Comparison of ENCODE assay signal across 1 cellular context in the genomic region with DNA sequence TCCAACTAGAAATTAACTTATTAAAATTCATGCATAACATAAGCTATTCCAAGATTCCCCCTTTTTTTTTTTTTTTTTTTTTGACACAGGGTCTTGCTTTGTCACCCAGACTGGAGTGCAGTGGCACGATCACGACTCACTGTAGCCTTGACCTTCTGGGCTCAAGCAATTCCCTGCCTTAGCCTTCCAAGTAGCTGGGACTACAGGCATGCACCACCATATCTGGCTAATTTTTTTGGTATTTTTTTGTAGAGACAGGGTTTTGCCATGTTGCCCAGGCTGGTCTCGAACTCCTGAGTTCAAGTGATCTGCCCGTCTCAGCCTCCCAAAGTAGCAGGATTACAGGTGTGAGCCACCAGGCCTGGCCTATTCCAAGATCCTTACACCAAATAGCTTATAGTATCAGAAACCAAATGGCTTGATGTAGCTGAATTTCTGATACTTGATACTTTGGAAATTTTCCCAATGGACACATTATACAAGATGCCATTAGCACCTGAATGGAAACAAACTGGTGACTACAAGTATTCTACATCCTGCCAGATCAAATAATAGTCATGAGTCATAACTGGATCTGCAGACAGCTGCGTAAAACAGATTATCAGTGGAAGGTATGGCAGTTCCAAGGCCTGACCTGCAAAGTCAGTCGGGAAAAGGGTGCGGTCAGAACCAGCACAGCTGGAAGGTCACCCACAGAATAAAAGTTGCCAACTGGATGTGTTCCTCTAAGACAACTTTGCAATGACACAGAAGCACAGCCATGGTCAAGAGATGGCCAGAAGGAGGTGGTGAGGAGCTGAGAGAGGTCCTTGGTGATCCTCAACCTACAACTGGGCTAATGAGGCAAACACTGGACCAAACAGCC.
TF ChIP-seq lines count a peak whose summit lies in the region.

No MANE protein-coding gene starts in this region.

TF ChIP-seq in K562, 482 proteins besides CTCF, POLR2A, EP300 and RAD21 (continued from another document):
- TF ChIP-seq ZNF551 (CRISPR knock-in tag; IDR thresholded peaks at IDR 0.05) (no peak), ZNF764 (CRISPR knock-in tag; IDR thresholded peaks at IDR 0.05; ENCODE audit: low read depth) (peak; percentile 94), ZC3H11A (IDR thresholded peaks at IDR 0.05; ENCODE audit: low read depth, low read length) (no peak), LCOR (CRISPR knock-in tag; IDR thresholded peaks at IDR 0.05) (no peak), RBM22 (IDR thresholded peaks at IDR 0.05; ENCODE audit: low read depth, low read length, poor library complexity, severe bottlenecking) (no peak), SNIP1 (IDR thresholded peaks at IDR 0.05; ENCODE audit: low read depth) (no peak), SAFB2 (IDR thresholded peaks at IDR 0.05; ENCODE audit: borderline replicate concordance, low read depth, low read length, severe bottlenecking) (no peak), GATAD2A (IDR thresholded peaks at IDR 0.05) (peak; percentile 92), HLTF (IDR thresholded peaks at IDR 0.05) (0 out of 2 replicates have a peak, but pooled peaks have one; percentile 54), STAG1 (CRISPR knock-in tag; IDR thresholded peaks at IDR 0.05; ENCODE audit: borderline replicate concordance) (no peak), TAF1 (IDR thresholded peaks at IDR 0.05; ENCODE audit: control insufficient read depth, extremely low read depth, insufficient read depth, low read length, severe bottlenecking) (no peak), NR2C2 (CRISPR knock-in tag; IDR thresholded peaks at IDR 0.05) (no peak), NR2C2 (tag; IDR thresholded peaks at IDR 0.05) (peak; percentile 69), CEBPB (tag; IDR thresholded peaks at IDR 0.05) (no peak), CTBP1 (IDR thresholded peaks at IDR 0.05; ENCODE audit: borderline replicate concordance) (peak; percentile 71; the same call in 1 of the 2 replicates)
